ENCODE assay signal across 9 cellular contexts in the genomic region with DNA sequence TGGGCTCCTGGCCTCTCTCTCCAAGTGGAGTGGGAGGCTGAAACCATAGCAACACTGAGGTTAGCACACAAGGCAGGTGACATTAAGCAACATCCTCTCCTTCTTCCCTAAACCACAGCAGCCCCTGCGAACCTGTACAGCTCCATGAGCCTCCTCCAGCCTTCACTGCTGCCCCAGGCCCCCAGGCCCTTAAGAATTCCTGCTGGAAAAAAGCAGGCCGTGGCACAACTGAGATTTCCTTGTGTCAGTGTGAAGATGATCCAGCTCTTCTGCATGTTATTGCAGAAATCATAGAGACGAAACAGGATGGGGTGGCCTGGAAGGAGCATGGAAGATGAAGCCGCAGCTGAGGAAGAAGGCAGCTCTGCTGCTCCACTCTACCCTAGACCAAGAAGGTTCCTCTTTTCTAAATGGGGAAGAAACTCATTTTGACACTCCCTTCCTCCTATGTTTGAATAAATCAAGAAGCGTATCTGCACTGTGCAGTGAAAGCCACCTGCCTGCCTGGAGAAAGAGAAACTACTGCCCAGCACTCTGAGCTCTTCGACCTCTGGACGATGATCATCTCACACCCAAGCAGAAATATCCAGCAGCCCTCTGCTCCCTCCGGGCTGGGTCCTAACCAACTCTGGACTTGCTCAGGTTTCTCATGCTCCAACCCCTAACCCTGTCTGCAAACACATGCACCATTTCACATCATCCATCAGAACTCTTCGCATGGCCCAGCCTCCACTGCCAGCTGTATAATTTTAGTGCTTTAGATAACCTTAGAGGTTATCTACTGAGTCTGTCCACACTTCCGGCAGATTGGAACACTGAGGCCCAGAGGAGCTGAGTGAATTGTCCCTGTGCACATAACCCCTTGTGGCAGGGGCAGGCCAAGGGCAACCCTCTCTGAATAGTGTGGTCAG. TPM values are rescaled to one million over a fixed set of nuclear protein-coding genes. Genes with fewer than 3 reads are reported as not detected.
DNase-seq lines count a peak whose midpoint lies in the region; ATAC-seq and TF ChIP-seq lines count a peak whose summit lies in the region.
"Had no signal": no experiment of that assay in that cellular context is flagged by ENCODE, and none has a peak within 500 bp of the region (broad histone marks: within the 10 kb centered on the region; RNA-seq: fewer than 3 reads in every experiment).

No MANE protein-coding gene starts in this region.

- H2BK5ac ChIP-seq in H9 (ENCODE audit: insufficient read length, low read length) = no peak overlapping the region

- H3K14ac ChIP-seq in H9 (ENCODE audit: insufficient read depth, low read length) = no peak overlapping the region

- POLR2A ChIA-PET in PC-9 (lab: Charles Lee; ENCODE audit: unreplicated experiment) = interaction anchor here (1.0 kb wide), 1 partner anchor 21 kb away, joined by 9 read pairs; a partner anchor contains a TSS

- no peaks in the 10 kb centered on the region for H3K36me3 ChIP-seq in PC-9 (ENCODE audit: low read depth)

- intact Hi-C loops in CD14-positive monocyte (cut with micrococcal nuclease) (loop anchor here (5.0 kb wide), 3 partner anchors 103 to 563 kb away; a partner anchor contains a TSS), PC-9 (cut with micrococcal nuclease; ENCODE audit: unreplicated experiment) (no loop called here)
- intact Hi-C loops in dendritic cell treated with granulocyte-macrophage colony-stimulating factor and Interleukin-4, amounts not matched to agents 40 ng/mL and 50 ng/mL, for 4 days (cut with micrococcal nuclease) = no loop called here

- H3K23ac ChIP-seq in H9 (ENCODE audit: insufficient read length, low read depth, low read length) = no peak overlapping the region

- H4K8ac ChIP-seq in H9 (replicated peaks; ENCODE audit: insufficient read length, low read depth, low read length) = no peak overlapping the region

- no peak overlapping the region for H4K91ac ChIP-seq in H9 (ENCODE audit: insufficient read length, low read depth, low read length)

- no peak overlapping the region for H2AK5ac ChIP-seq in H9 (ENCODE audit: insufficient read length, low read length)

- H3K9me3 Mint-ChIP-seq in CD14-positive monocyte (peaks cover 0 to 6% (median 4%) of the 10 kb centered on the region in 7 donors), H9 (peaks cover 41 to 52% of the 10 kb centered on the region in 2 experiments)
- H3K9me3 Mint-ChIP-seq in dendritic cell treated with granulocyte-macrophage colony-stimulating factor and Interleukin-4, amounts not matched to agents 40 ng/mL and 50 ng/mL, for 4 days = no peaks in the 10 kb centered on the region

- H3K4me1 Mint-ChIP-seq in CD14-positive monocyte (peaks cover 62% of the 10 kb centered on the region), H9 (no peaks in the 10 kb centered on the region)
- H3K4me1 Mint-ChIP-seq in dendritic cell treated with granulocyte-macrophage colony-stimulating factor and Interleukin-4, amounts not matched to agents 40 ng/mL and 50 ng/mL, for 4 days (ENCODE audit: low read depth) = peaks cover 56% of the 10 kb centered on the region

- H3K27me3 Mint-ChIP-seq in CD14-positive monocyte (ENCODE audit: low read depth in 3 of 3) (no peaks in the 10 kb centered on the region), H9 (ENCODE audit: low read depth) (peaks cover 4% of the 10 kb centered on the region)
- H3K27me3 Mint-ChIP-seq in dendritic cell treated with granulocyte-macrophage colony-stimulating factor and Interleukin-4, amounts not matched to agents 40 ng/mL and 50 ng/mL, for 4 days = no peaks in the 10 kb centered on the region

- no peak for TF ChIP-seq CTCF in CD14-positive monocyte (IDR thresholded peaks at IDR 0.05)
- TF ChIP-seq CTCF in H9 (conservative IDR thresholded peaks at IDR 0.05) = no peak
- TF ChIP-seq CTCF in PC-9 (conservative IDR thresholded peaks at IDR 0.05) = no peak

- H3K4me1 ChIP-seq in H9 (ENCODE audit: insufficient read depth, low read length) (no peaks in the 10 kb centered on the region), PC-9 (replicated peaks; ENCODE audit: insufficient read depth) (no peaks in the 10 kb centered on the region)

- DNase-seq in CD14-positive monocyte (ENCODE audit: low spot score) (peak; percentile 71), H9 (no peak), PC-9 (no peak), iPS-NIHi11 (ENCODE audit: low spot score) (no peak)
- no peak for DNase-seq in activated CD8-positive, alpha-beta memory T cell treated with anti-CD3 and anti-CD28 coated beads for 24 hours
- DNase-seq: DND-41 had no signal

- no peak overlapping the region for H3K18ac ChIP-seq in H9 (ENCODE audit: insufficient read length, low read depth, low read length)

- no peaks in the 10 kb centered on the region for H3F3A ChIP-seq in PC-9 (ENCODE audit: insufficient read depth, low read depth)

- no peaks in the 10 kb centered on the region for H4K20me1 ChIP-seq in H9 (ENCODE audit: control insufficient read depth, insufficient read depth, insufficient read length)
- H4K20me1 ChIP-seq in PC-9 (ENCODE audit: insufficient read depth) = no peaks in the 10 kb centered on the region

- no peak overlapping the region for H4K5ac ChIP-seq in H9 (ENCODE audit: insufficient read length, low read depth, low read length)

- no peak overlapping the region for H3K56ac ChIP-seq in H9 (ENCODE audit: insufficient read length, low read depth, low read length)

- H3K9ac ChIP-seq in H9 (ENCODE audit: extremely low read depth, insufficient read length, low read length) = no peak overlapping the region

- H3K9me2 ChIP-seq in PC-9 (ENCODE audit: insufficient read depth) = no peaks in the 10 kb centered on the region

- H3K79me1 ChIP-seq in H9 (ENCODE audit: insufficient read depth, low read depth, low read length, poor library complexity, severe bottlenecking) = no peaks in the 10 kb centered on the region

- H3K27ac Mint-ChIP-seq in CD14-positive monocyte (peak overlapping the region; percentile 94 to 99 (median 96)), H9 (no peak overlapping the region)
- peak overlapping the region; percentile 82 for H3K27ac Mint-ChIP-seq in dendritic cell treated with granulocyte-macrophage colony-stimulating factor and Interleukin-4, amounts not matched to agents 40 ng/mL and 50 ng/mL, for 4 days

- H2BK12ac ChIP-seq in H9 (ENCODE audit: insufficient read length, low read depth, low read length) = no peak overlapping the region

- no peak overlapping the region for H3T11ph ChIP-seq in H9 (ENCODE audit: low read length)

- H3K27ac ChIP-seq in H9 (ENCODE audit: insufficient read length, low read depth, low read length) (no peak overlapping the region), PC-9 (no peak overlapping the region)

- H3K79me2 ChIP-seq in H9 (ENCODE audit: insufficient read depth, low read length) = no peaks in the 10 kb centered on the region
- H3K79me2 ChIP-seq in PC-9 (ENCODE audit: low read depth) = no peaks in the 10 kb centered on the region

- H3K36me3 Mint-ChIP-seq in CD14-positive monocyte (peaks cover 10 to 11% of the 10 kb centered on the region in 2 donors), H9 (ENCODE audit: insufficient read depth in 1 of 3, low read depth in 3 of 3) (peaks cover 0 to 13% (median 2%) of the 10 kb centered on the region in 3 experiments; a peak in 4 of 7 replicates)
- H3K36me3 Mint-ChIP-seq in dendritic cell treated with granulocyte-macrophage colony-stimulating factor and Interleukin-4, amounts not matched to agents 40 ng/mL and 50 ng/mL, for 4 days (ENCODE audit: low read depth) = peaks cover 12% of the 10 kb centered on the region

- no TSS peak for BruUV-seq in PC-9 (replicated peaks; lab: Mats Ljungman, UMichigan)

- peak overlapping the region; percentile 77 to 88 for H3K4me3 Mint-ChIP-seq in CD14-positive monocyte
- peak overlapping the region; percentile 66 for H3K4me3 Mint-ChIP-seq in dendritic cell treated with granulocyte-macrophage colony-stimulating factor and Interleukin-4, amounts not matched to agents 40 ng/mL and 50 ng/mL, for 4 days
- H3K4me3 Mint-ChIP-seq in H9 = no peak overlapping the region

- ATAC-seq in GM19397 (IDR thresholded peaks at IDR 0.05; ENCODE audit: unreplicated experiment) = peak; percentile 86
- peak; percentile 90 for ATAC-seq in HG03378 (IDR thresholded peaks at IDR 0.05; ENCODE audit: unreplicated experiment)

- CTCF ChIA-PET in PC-9 (lab: Charles Lee) = no interaction called here

- H3K9me3 ChIP-seq in H9 (ENCODE audit: control insufficient read depth, low read depth, low read length) (peaks cover 41% of the 10 kb centered on the region), PC-9 (ENCODE audit: insufficient read depth, low read depth) (no peaks in the 10 kb centered on the region)

- H3K27me3 ChIP-seq in H9 (ENCODE audit: insufficient read depth, low read length) = no peaks in the 10 kb centered on the region
- peaks cover 26% of the 10 kb centered on the region; the same call in 1 of the 2 replicates for H3K27me3 ChIP-seq in PC-9 (ENCODE audit: insufficient read depth, low read depth)

- WGBS in H9 (ENCODE audit: extremely low coverage, insufficient read length, low lambda C conversion rate) = no CpG with 5 or more reads among the region's 10 CpGs

- H2BK15ac ChIP-seq in H9 (ENCODE audit: low read depth, low read length) = no peak overlapping the region

- no peaks in the 10 kb centered on the region for H3K23me2 ChIP-seq in H9 (ENCODE audit: insufficient read length, low read depth, low read length, poor library complexity, severe bottlenecking)

- no peak overlapping the region for H3K4ac ChIP-seq in H9 (ENCODE audit: low read depth, low read length)

- no peak overlapping the region for H2BK20ac ChIP-seq in H9 (ENCODE audit: low read depth, low read length, poor library complexity, severe bottlenecking)

- no peak overlapping the region for H2AFZ ChIP-seq in H9 (ENCODE audit: low read length)
- no peak overlapping the region for H2AFZ ChIP-seq in PC-9

- no peak overlapping the region for H2BK120ac ChIP-seq in H9 (ENCODE audit: low read depth, low read length, poor library complexity, severe bottlenecking)

- H3K4me3 ChIP-seq in PC-9 = no peak overlapping the region

- H3K4me2 ChIP-seq in H9 (ENCODE audit: insufficient read depth, insufficient read length, low read length) (no peak overlapping the region), PC-9 (no peak overlapping the region)

RNA-seq across cellular contexts. Expression of a gene that starts 20.7 kb away (rescaled TPM):
- 1 to 10 TPM; 4.0 to 4.3 TPM for polyA plus RNA-seq in CD14-positive monocyte
- total RNA-seq in H9 (2021) = 27.6 and 28.8 TPM in 2 replicates
- total RNA-seq in PC-9 (2021) = 24.6 and 25.6 TPM in 2 replicates

RNA-seq across cellular contexts. Expression of a gene that starts 33.0 kb away (rescaled TPM):
- polyA plus RNA-seq in CD14-positive monocyte = 10 to 100 TPM; 23.4 to 23.9 TPM
- 28.5 and 29.4 TPM in 2 replicates for total RNA-seq in H9 (2021)
- total RNA-seq in PC-9 (2021) = 24.7 and 27.6 TPM in 2 replicates

RNA-seq across cellular contexts. Expression of a gene that starts 49.5 kb away (rescaled TPM):
- not detected for polyA plus RNA-seq in CD14-positive monocyte
- not detected in 2 replicates for total RNA-seq in H9 (2021)
- total RNA-seq in PC-9 (2021) = 0.74 and 1.4 TPM in 2 replicates

RNA-seq across cellular contexts. Expression of a gene that starts 53.9 kb away (rescaled TPM):
- 1 to 10 TPM; 2.2 to 2.4 TPM for polyA plus RNA-seq in CD14-positive monocyte
- total RNA-seq in H9 (2021) (40.0 and 40.1 TPM in 2 replicates), PC-9 (2021) (46.6 and 51.7 TPM in 2 replicates)

Comparison
In these comparisons a context has a peak if more than half of its experiments do, and no peak if none do; other contexts are left out.
1. H3K27ac Mint-ChIP-seq: peak in CD14-positive monocyte (7 of 7) and dendritic cell treated with granulocyte-macrophage colony-stimulating factor and Interleukin-4, amounts not matched to agents 40 ng/mL and 50 ng/mL, for 4 days (single experiment); none in H9 (0 of 3).
2. H3K4me3 Mint-ChIP-seq: peak in CD14-positive monocyte (2 of 2) and dendritic cell treated with granulocyte-macrophage colony-stimulating factor and Interleukin-4, amounts not matched to agents 40 ng/mL and 50 ng/mL, for 4 days (single experiment); none in H9 (0 of 2).
3. intact Hi-C loops: an anchor here in CD14-positive monocyte (5.0 kb wide); none called in dendritic cell treated with granulocyte-macrophage colony-stimulating factor and Interleukin-4, amounts not matched to agents 40 ng/mL and 50 ng/mL, for 4 days and PC-9.